ENCODE assay signal across 17 cellular contexts in the genomic region with DNA sequence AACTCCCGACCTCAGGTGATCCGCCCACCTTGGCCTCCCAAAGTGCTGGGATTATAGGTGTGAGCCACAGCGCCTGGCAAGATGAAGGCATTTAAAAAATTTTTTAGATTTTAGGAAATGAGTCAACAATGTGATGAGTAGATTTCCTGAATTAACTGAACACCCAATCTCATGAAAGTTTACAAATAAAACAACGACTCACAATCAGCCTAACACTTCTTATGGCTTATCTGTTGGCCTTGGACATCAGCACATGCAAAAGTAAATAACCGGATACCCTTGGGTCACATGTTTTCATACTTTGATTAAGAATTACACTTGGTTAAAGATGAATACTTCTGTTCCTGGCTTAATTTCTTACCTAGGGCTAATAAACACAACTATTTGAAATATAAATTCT. TPM values are rescaled to one million over a fixed set of nuclear protein-coding genes. Genes with fewer than 3 reads are reported as not detected.
A peak's percentile ranks its signal among the peaks of the same experiment; 100 is the strongest.
DNase-seq lines count a peak whose midpoint lies in the region; ATAC-seq and TF ChIP-seq lines count a peak whose summit lies in the region.
"Had no signal": no experiment of that assay in that cellular context is flagged by ENCODE, and none has a peak within 500 bp of the region (broad histone marks: within the 10 kb centered on the region; RNA-seq: fewer than 3 reads in every experiment).

No MANE protein-coding gene starts in this region.

- H3K79me2 ChIP-seq in GM23248 (ENCODE audit: insufficient read depth), result peaks cover 88% of the 10 kb centered on the region

- peak overlapping the region; percentile 89 for H3K4me3 ChIP-seq in GM23248
- H3K4me3 ChIP-seq in esophagus squamous epithelium, result peak overlapping the region in 1 of 4 donors; percentile 80
- peak overlapping the region; percentile 82 for H3K4me3 ChIP-seq in retinal pigment epithelial cell (ENCODE audit: low read length)

- no peaks in the 10 kb centered on the region for H3K36me3 Mint-ChIP-seq in activated naive CD4-positive, alpha-beta T cell treated with anti-CD3 and anti-CD28 coated beads for 36 hours (ENCODE audit: low read depth)
- H3K36me3 Mint-ChIP-seq: T-cell had no signal

- CTCF ChIA-PET in RWPE1 (lab: Yijun Ruan, JAX), result interaction anchor here (0.5 kb wide), 1 partner anchor 473 kb away, joined by 3 read pairs; no protein-coding TSS in a partner anchor
- CTCF ChIA-PET in activated naive CD4-positive, alpha-beta T cell treated with anti-CD3 and anti-CD28 coated beads for 36 hours (lab: Charles Lee), result interaction anchor here (2.4 kb wide), 1 partner anchor 64 kb away, joined by 8 read pairs; no protein-coding TSS in a partner anchor

- TF ChIP-seq POLR2A in esophagus squamous epithelium (IDR thresholded peaks at IDR 0.05), result no peak

- peak overlapping the region; percentile 88 for H3K4me2 ChIP-seq in GM23248 (ENCODE audit: unreplicated experiment)

- POLR2A ChIA-PET in RWPE1 (lab: Yijun Ruan, JAX; ENCODE audit: low non-redundant PET), result interaction anchor here (0.6 kb wide), 1 partner anchor 399 kb away, joined by 3 read pairs; no protein-coding TSS in a partner anchor

- in situ Hi-C loops in GM23248 (cut with MboI), result loop anchor here (25.0 kb wide), 1 partner anchor 293 kb away; no protein-coding TSS in a partner anchor

- peaks cover 22% of the 10 kb centered on the region for H3K4me1 ChIP-seq in GM23248 (ENCODE audit: insufficient read depth)
- peaks cover 0 to 63% (median 22%) of the 10 kb centered on the region in 3 donors for H3K4me1 ChIP-seq in esophagus squamous epithelium

- DNase-seq in GM23248 (peak; percentile 58), RWPE1 (ENCODE audit: low spot score) (peak; percentile 63), esophagus squamous epithelium (lab: John Stamatoyannopoulos, UW) (no peak), retinal pigment epithelial cell (ENCODE audit: low read depth) (no peak), NCI-H69 (lab: John Stamatoyannopoulos, UW) (no peak), NCI-H2029 treated with DMSO at 0.1 percent for 48 hours (lab: John Stamatoyannopoulos, UW) (no peak)
- DNase-seq in activated naive CD4-positive, alpha-beta T cell treated with anti-CD3 and anti-CD28 coated beads for 36 hours, result no peak
- DNase-seq: activated CD4-positive, CD25-positive, alpha-beta regulatory T cell treated with anti-CD3 and anti-CD28 coated beads, Interleukin-2, amount 50 U/mL, for 72 hours; DMS79 treated with DMSO at 0.1 percent for 48 hours; MV-4-11; naive thymus-derived CD4-positive, alpha-beta T cell; NCI-H2171; stimulated activated naive CD8-positive, alpha-beta T cell treated with anti-CD3 and anti-CD28 coated beads, Interleukin-15, Interleukin-2, amounts not matched to agents 100 U/mL and 50 U/mL, for 24 hours; T-cell had no signal

- WGBS in GM23248 (ENCODE audit: low coverage in 1 of 2, low lambda C conversion rate in 2 of 2, missing lambda C conversion rate in 2 of 2), 2 experiments, result 40 to 41% methylated on average over 5 of the region's 5 CpGs
- whole genome bisulfite sequencing in esophagus squamous epithelium, 2 donors, result 26 to 46% methylated on average over 4 to 5 of the region's 5 CpGs

- H3K36me3 ChIP-seq in GM23248 (ENCODE audit: low read depth) (peaks cover 10% of the 10 kb centered on the region; the same call in 1 of the 2 replicates), esophagus squamous epithelium (no peaks in the 10 kb centered on the region)
- H3K36me3 ChIP-seq: BLaER1 treated with 17β-estradiol and CSF1 and Interleukin-3, amounts not matched to agents 10 nM and 100 nM; right atrium auricular region had no signal

- peak overlapping the region; percentile 92 for H3K27ac ChIP-seq in GM23248
- peak overlapping the region; percentile 58 for H3K27ac ChIP-seq in RWPE1
- peak overlapping the region in 3 of 4 donors; percentile 92 to 96 (median 95) for H3K27ac ChIP-seq in esophagus squamous epithelium
- H3K27ac ChIP-seq: BLaER1 treated with 17β-estradiol and CSF1 and Interleukin-3, amounts not matched to agents 10 nM and 100 nM had no signal

- no peak overlapping the region for H2AFZ ChIP-seq in GM23248

- H3K9ac ChIP-seq in GM23248, result peak overlapping the region; percentile 94; the same call in 1 of the 2 replicates
- H3K9ac ChIP-seq: BLaER1 treated with 17β-estradiol and CSF1 and Interleukin-3, amounts not matched to agents 10 nM and 100 nM had no signal

- H3K4me1 Mint-ChIP-seq in activated naive CD4-positive, alpha-beta T cell treated with anti-CD3 and anti-CD28 coated beads for 36 hours (ENCODE audit: low read depth), result peaks cover 12% of the 10 kb centered on the region

- H3K4me3 Mint-ChIP-seq in activated naive CD4-positive, alpha-beta T cell treated with anti-CD3 and anti-CD28 coated beads for 36 hours, result no peak overlapping the region
- H3K4me3 Mint-ChIP-seq: T-cell had no signal

- no peak overlapping the region for H3K27ac Mint-ChIP-seq in activated naive CD4-positive, alpha-beta T cell treated with anti-CD3 and anti-CD28 coated beads for 36 hours
- H3K27ac Mint-ChIP-seq: naive thymus-derived CD4-positive, alpha-beta T cell; T-cell had no signal

- H3K9me3 ChIP-seq in GM23248 (ENCODE audit: low read depth) (no peaks in the 10 kb centered on the region), esophagus squamous epithelium (no peaks in the 10 kb centered on the region)
- H3K9me3 ChIP-seq: BLaER1 treated with 17β-estradiol and CSF1 and Interleukin-3, amounts not matched to agents 10 nM and 100 nM; right atrium auricular region had no signal

- H3F3A ChIP-seq in GM23248 (ENCODE audit: insufficient read depth), result peaks cover 26% of the 10 kb centered on the region

- ATAC-seq in HG03442 (IDR thresholded peaks at IDR 0.05; ENCODE audit: unreplicated experiment), result no peak
- ATAC-seq: naive thymus-derived CD4-positive, alpha-beta T cell; stimulated activated naive CD8-positive, alpha-beta T cell treated with anti-CD3 and anti-CD28 coated beads, Interleukin-15, Interleukin-2, amounts not matched to agents 100 U/mL and 50 U/mL, for 24 hours; T-cell had no signal

- intact Hi-C loops in esophagus squamous epithelium (cut with DNase I), result loop anchor here (10.0 kb wide), 2 partner anchors 55 to 145 kb away; a partner anchor contains a TSS
- intact Hi-C loops in activated naive CD4-positive, alpha-beta T cell treated with anti-CD3 and anti-CD28 coated beads for 36 hours (cut with micrococcal nuclease), result loop anchor here (5.0 kb wide), 1 partner anchor 63 kb away; no protein-coding TSS in a partner anchor

- H4K20me1 ChIP-seq in GM23248 (ENCODE audit: insufficient read depth), result no peaks in the 10 kb centered on the region

- no peaks in the 10 kb centered on the region for H3K9me2 ChIP-seq in GM23248 (ENCODE audit: insufficient read depth)

- no peak for TF ChIP-seq CTCF in RWPE1 (conservative IDR thresholded peaks at IDR 0.05; ENCODE audit: low read depth)
- no peak for TF ChIP-seq CTCF in esophagus squamous epithelium (IDR thresholded peaks at IDR 0.05)
- TF ChIP-seq CTCF in retinal pigment epithelial cell (conservative IDR thresholded peaks at IDR 0.05; ENCODE audit: low read depth, low read length), result no peak

- no peaks in the 10 kb centered on the region for H3K27me3 ChIP-seq in GM23248 (replicated peaks; ENCODE audit: insufficient read depth)
- peaks cover 0 to 15% (median 0%) of the 10 kb centered on the region in 4 donors for H3K27me3 ChIP-seq in esophagus squamous epithelium
- H3K27me3 ChIP-seq: right atrium auricular region had no signal

- peaks cover 34% of the 10 kb centered on the region for H3K27me3 Mint-ChIP-seq in activated naive CD4-positive, alpha-beta T cell treated with anti-CD3 and anti-CD28 coated beads for 36 hours (ENCODE audit: low read depth)

- H3K9me3 Mint-ChIP-seq in activated naive CD4-positive, alpha-beta T cell treated with anti-CD3 and anti-CD28 coated beads for 36 hours, result no peaks in the 10 kb centered on the region
- H3K9me3 Mint-ChIP-seq: T-cell had no signal

RNA-seq across cellular contexts. Expression of a gene that starts 3.0 kb away (rescaled TPM):
- 309 and 315 TPM in 2 replicates for total RNA-seq in GM23248 (2014; rRNA removed; shearing (Covaris generic))
- 265 TPM in 2 replicates for polyA plus RNA-seq in GM23248 (2016; fragmentation: Nextera tagmentation; extraction: Ambion mirVana)
- 100 to 1,000 TPM in 1 of 4 donors, 10 to 100 TPM in 3; 65.4 to 104 (median 89.9) TPM for total RNA-seq in esophagus squamous epithelium
- total RNA-seq in activated naive CD4-positive, alpha-beta T cell treated with anti-CD3 and anti-CD28 coated beads for 36 hours, result under 1 TPM; 0.05 to 0.07 TPM
- total RNA-seq: naive thymus-derived CD4-positive, alpha-beta T cell had no signal
- polyA plus RNA-seq: naive thymus-derived CD4-positive, alpha-beta T cell had no signal

Comparison
In these comparisons a context has a peak if more than half of its experiments do, and no peak if none do; other contexts are left out.
1. DNase-seq: peak in GM23248 (single experiment) and RWPE1 (single experiment); none in esophagus squamous epithelium (single experiment), retinal pigment epithelial cell (single experiment), NCI-H69 (single experiment), activated naive CD4-positive, alpha-beta T cell treated with anti-CD3 and anti-CD28 coated beads for 36 hours (single experiment) and NCI-H2029 treated with DMSO at 0.1 percent for 48 hours (single experiment).
2. RNA of a gene that starts 3.0 kb away (total RNA-seq): 309 to 315 TPM in GM23248 and 65.4 to 104 TPM in esophagus squamous epithelium; 0.05 to 0.07 TPM in activated naive CD4-positive, alpha-beta T cell treated with anti-CD3 and anti-CD28 coated beads for 36 hours; every median in the first group is over 10 times any median in the second.
3. Peak in every context shown above with its lines, with median percentiles within 50 percentile points of each other: H3K27ac ChIP-seq.